In genomic region chr17:60149691-60150582, GRCh38 we compare ENCODE assay signal across 8 cellular contexts. TPM values are rescaled to one million over a fixed set of nuclear protein-coding genes. Genes with fewer than 3 reads are reported as not detected.
DNase-seq lines count a peak whose midpoint lies in the region; ATAC-seq, FAIRE-seq and TF ChIP-seq lines count a peak whose summit lies in the region.

Gene CA4, plus strand, starts transcription at chr17:60149973. Its CDS starts 62 bp downstream, at chr17:60150035.

- in situ Hi-C loops in K562 (cut with MboI) = loop anchor here (10.0 kb wide), 1 partner anchor 275 kb away; the partner anchor contains the start of gene CHCT1
- in situ Hi-C loops in transverse colon (cut with MboI; ENCODE audit: low pct_ligation_motif_present in 1 of 4, low pct_unique_long_range_greater_than_20kb in 1 of 4, low sequenced_read_pairs in 3 of 4) = loop anchor here in 3 of 4 donors (25.0 kb wide), 2 partner anchors 262 to 287 kb away; partner anchors contain the start of gene CHCT1 (in 1 of the 3)

- H3K4me2 ChIP-seq in K562 (ENCODE audit: insufficient read depth, low read length) = no peak within 1 kb of the TSS

- BruUV-seq in K562 (replicated peaks; lab: Mats Ljungman, UMichigan) = no TSS peak

- TF ChIP-seq EP300 in K562 (IDR thresholded peaks at IDR 0.05; ENCODE audit: low read length) (no peak), transverse colon (IDR thresholded peaks at IDR 0.05; ENCODE audit: low read depth) (no peak)

- no peaks in the 10 kb centered on the region for H3K79me2 ChIP-seq in K562 (ENCODE audit: control insufficient read depth, insufficient read depth, low read length)

- H3K9me3 ChIP-seq in K562 (replicated peaks; ENCODE audit: control insufficient read depth, insufficient read depth, low read depth, low read length) = no peaks in the 10 kb centered on the region
- no peaks in the 10 kb centered on the region for H3K9me3 ChIP-seq in right lobe of liver
- no peaks in the 10 kb centered on the region for H3K9me3 ChIP-seq in transverse colon

- H3K27me3 ChIP-seq in K562 (ENCODE audit: control insufficient read depth in 2 of 2, insufficient read depth in 2 of 2, low read length in 2 of 2) (peaks cover 43 to 89% of the 10 kb centered on the region in 2 experiments; a peak in 4 of 5 replicates), right lobe of liver (peaks cover 0 to 13% of the 10 kb centered on the region in 2 donors), transverse colon (peaks cover 88% of the 10 kb centered on the region)

- no peak within 1 kb of the TSS for H3K9ac ChIP-seq in K562 (ENCODE audit: insufficient read depth in 1 of 2, low read depth in 2 of 2, low read length in 2 of 2)

- peak within 1 kb of the TSS; percentile 45 for H3K4me3 Mint-ChIP-seq in activated T-cell treated with anti-CD3 and anti-CD28 coated beads, Interleukin-2, amount 50 U/mL, for 4 hours

- no peaks in the 10 kb centered on the region for H3K36me3 ChIP-seq in K562 (ENCODE audit: control insufficient read depth, insufficient read depth, low read length)
- no peaks in the 10 kb centered on the region for H3K36me3 ChIP-seq in right lobe of liver
- no peaks in the 10 kb centered on the region for H3K36me3 ChIP-seq in transverse colon

- no peaks in the 10 kb centered on the region for H3K9me3 Mint-ChIP-seq in activated T-cell treated with anti-CD3 and anti-CD28 coated beads, Interleukin-2, amount 50 U/mL, for 4 hours

- no peak for FAIRE-seq in K562 (lab: Jason Lieb, UNC)

- H3K9me1 ChIP-seq in K562 (ENCODE audit: control insufficient read depth, insufficient read depth, low read length) = no peaks in the 10 kb centered on the region

- no peak for DNase-seq in activated T-cell treated with anti-CD3 and anti-CD28 coated beads, Interleukin-2, amount 50 U/mL, for 4 hours
- no peak for DNase-seq in activated T-cell treated with anti-CD3 and anti-CD28 coated beads, Interleukin-2, amount 50 U/mL, for 48 hours
- DNase-seq in K562 (ENCODE audit: extremely low read depth in 1 of 4, low spot score in 3 of 4) = peak in 2 of 4 experiments; percentile 42 to 49
- peak in 2 of 3 donors; percentile 52 to 57 for DNase-seq in right lobe of liver
- DNase-seq in transverse colon = no peak
- DNase-seq in germinal center (ENCODE audit: low spot score) = no peak

- H3K36me3 Mint-ChIP-seq in activated T-cell treated with anti-CD3 and anti-CD28 coated beads, Interleukin-2, amount 50 U/mL, for 4 hours (ENCODE audit: insufficient read depth) = no peaks in the 10 kb centered on the region

- H3K27ac ChIP-seq in K562 (ENCODE audit: extremely low read depth, low read depth, low read length) (no peak within 1 kb of the TSS), right lobe of liver (no peak within 1 kb of the TSS), transverse colon (peak within 1 kb of the TSS in 1 of 4 donors; percentile 57)

- TF ChIP-seq RAD21 in K562 (CRISPR knock-in tag; conservative IDR thresholded peaks at IDR 0.05 in 1 of 2, IDR thresholded peaks at IDR 0.05 in 1 of 2) = no peak

- intact Hi-C loops in K562 (cut with micrococcal nuclease) (loop anchor here (10.0 kb wide), 1 partner anchor 485 kb away; no protein-coding TSS in a partner anchor), right lobe of liver (cut with DNase I) (loop anchor here (10.0 kb wide), 1 partner anchor 285 kb away; no protein-coding TSS in a partner anchor), transverse colon (cut with DNase I; ENCODE audit: low total_unique reads) (loop anchor here (10.0 kb wide), 2 partner anchors 45 to 285 kb away; no protein-coding TSS in a partner anchor)

- H3K4me3 ChIP-seq in K562 (no peak within 1 kb of the TSS), right lobe of liver (peak within 1 kb of the TSS in 1 of 3 donors; percentile 31), transverse colon (peak within 1 kb of the TSS in 3 of 4 donors; percentile 23 to 51 (median 25))

- TF ChIP-seq POLR2A in K562 (conservative IDR thresholded peaks at IDR 0.05) (no peak), right lobe of liver (IDR thresholded peaks at IDR 0.05) (no peak), transverse colon (IDR thresholded peaks at IDR 0.05) (no peak)

- TF ChIP-seq CTCF in K562 (IDR thresholded peaks at IDR 0.05 in 2 of 3, conservative IDR thresholded peaks at IDR 0.05 in 1 of 3; ENCODE audit: insufficient read depth in 2 of 3, low read depth in 1 of 3, low read length in 3 of 3) (no peak), right lobe of liver (IDR thresholded peaks at IDR 0.05) (no peak), transverse colon (IDR thresholded peaks at IDR 0.05) (no peak)

- CTCF ChIA-PET in K562 (lab: Yijun Ruan, JAX; ENCODE audit: low intra/inter-chr PET ratio) = no interaction called here

- H4K20me1 ChIP-seq in K562 (replicated peaks; ENCODE audit: control insufficient read depth, insufficient read depth, low read length) = no peaks in the 10 kb centered on the region; the same call in 1 of the 2 replicates

- POLR2A ChIA-PET in K562 (lab: Yijun Ruan, JAX) = interaction anchor here (0.7 kb wide), 1 partner anchor 24 kb away, joined by 3 read pairs; no protein-coding TSS in a partner anchor

- ATAC-seq in activated T-cell treated with anti-CD3 and anti-CD28 coated beads, Interleukin-2, amount 50 U/mL, for 4 hours = no peak
- ATAC-seq in K562 (peak; percentile 32; the same call in 1 of the 3 replicates), right lobe of liver (peak; percentile 16 to 33 (median 29)), GM21619 (IDR thresholded peaks at IDR 0.05; ENCODE audit: unreplicated experiment) (no peak), GM21360 (IDR thresholded peaks at IDR 0.05; ENCODE audit: unreplicated experiment) (no peak)

- H3K27me3 Mint-ChIP-seq in activated T-cell treated with anti-CD3 and anti-CD28 coated beads, Interleukin-2, amount 50 U/mL, for 4 hours (ENCODE audit: low read depth) = peaks cover 75% of the 10 kb centered on the region

- peaks cover 0 to 20% of the 10 kb centered on the region in 2 experiments; a peak in 2 of 5 replicates for H3K4me1 ChIP-seq in K562 (replicated peaks in 1 of 2; ENCODE audit: control insufficient read depth in 2 of 2, insufficient read depth in 2 of 2, low read length in 2 of 2)
- peaks cover 0 to 6% (median 0%) of the 10 kb centered on the region in 4 donors for H3K4me1 ChIP-seq in right lobe of liver
- H3K4me1 ChIP-seq in transverse colon = peaks cover 0 to 31% (median 18%) of the 10 kb centered on the region in 4 donors

- peaks cover 11% of the 10 kb centered on the region for H3K4me1 Mint-ChIP-seq in activated T-cell treated with anti-CD3 and anti-CD28 coated beads, Interleukin-2, amount 50 U/mL, for 4 hours (ENCODE audit: low read depth)

- 11% methylated on average over 26 of the region's 81 CpGs for WGBS in K562 (ENCODE audit: insufficient coverage, low coverage, missing lambda C conversion rate)
- WGBS in right lobe of liver (ENCODE audit: insufficient coverage, low coverage, low lambda C conversion rate, missing lambda C conversion rate) = 20% methylated on average over 5 of the region's 81 CpGs
- WGBS in transverse colon (ENCODE audit: low coverage in 1 of 2), 2 donors = 10% methylated on average over 59 of the region's 81 CpGs; no CpG with 5 or more reads in 1 of the 2 donors

- H2AFZ ChIP-seq in K562 (ENCODE audit: low read depth, low read length) = no peak within 1 kb of the TSS

TF ChIP-seq in K562, 482 proteins besides CTCF, POLR2A, EP300 and RAD21 (continues in another document):
- 0 out of 2 replicates have a peak, but pooled peaks have one; percentile 23 for TF ChIP-seq TFAP4 (CRISPR knock-in tag; IDR thresholded peaks at IDR 0.05; ENCODE audit: borderline replicate concordance)
- no peak for TF ChIP-seq COPS2 (conservative IDR thresholded peaks at IDR 0.05)
- TF ChIP-seq E2F5 (CRISPR knock-in tag; IDR thresholded peaks at IDR 0.05) = no peak
- no peak for TF ChIP-seq FOXP1 (CRISPR knock-in tag; IDR thresholded peaks at IDR 0.05)

RNA-seq across cellular contexts. Expression of gene CA4, which starts in this region (rescaled TPM):
- not detected for total RNA-seq in activated T-cell treated with anti-CD3 and anti-CD28 coated beads, Interleukin-2, amount 50 U/mL, for 4 hours
- not detected in 2 replicates for total RNA-seq in K562 (2011; cell fraction: chromatin; rRNA removed; ENCODE audit: low replicate concordance)
- not detected in 2 replicates for total RNA-seq in K562 (2011; cell fraction: nucleolus; rRNA removed)
- total RNA-seq in K562 (2011; cell fraction: nucleoplasm; rRNA removed) = not detected in 2 replicates
- not detected in 2 replicates for total RNA-seq in K562 (2014; rRNA removed)
- not detected in 2 replicates for total RNA-seq in K562 (2014; rRNA removed; fragmentation: Illumina TruSeq; extraction: Trizol)
- total RNA-seq in K562 (2015; rRNA removed; fragmentation: Illumina TruSeq; extraction: Trizol) = not detected in 2 replicates
- total RNA-seq in K562 (2021) = 0.13 and 0.18 TPM in 2 replicates
- polyA plus RNA-seq in K562 (2011; rRNA removed) = 0.13 TPM in 1 of 2 replicates, not detected in the other
- not detected in 2 replicates for polyA plus RNA-seq in K562 (2011; cell fraction: cytosol; rRNA removed)
- polyA plus RNA-seq in K562 (2011; cell fraction: nucleus; rRNA removed) = 0.24 TPM in 1 of 2 replicates, not detected in the other
- polyA plus RNA-seq in K562 (2012) = not detected in 2 replicates
- not detected in 2 replicates for polyA plus RNA-seq in K562 (2014; fragmentation: Illumina TruSeq; extraction: Trizol)
- not detected for polyA plus RNA-seq in K562 (2014; fragmentation: Nextera tagmentation; extraction: Ambion mirVana)
- not detected in 2 replicates for polyA plus RNA-seq in K562 (2014; rRNA removed)
- not detected in 2 replicates for polyA minus RNA-seq in K562 (2011; rRNA and poly(A)+ RNA removed)
- not detected in 2 replicates for polyA minus RNA-seq in K562 (2011; cell fraction: cytosol; rRNA and poly(A)+ RNA removed)
- polyA minus RNA-seq in K562 (2011; cell fraction: nucleus; rRNA and poly(A)+ RNA removed) = not detected in 2 replicates
- total RNA-seq in right lobe of liver = under 1 TPM in 3 of 6 experiments, not detected in 3; 0.33 to 0.37 (median 0.35) TPM
- 100 to 1,000 TPM in 3 of 4 donors, 10 to 100 TPM in 1; 15.7 to 359 (median 246) TPM for total RNA-seq in transverse colon

Comparison
In these comparisons a context has a peak if more than half of its experiments do, and no peak if none do; other contexts are left out.
1. RNA of gene CA4 (total RNA-seq): 15.7 to 359 TPM in transverse colon; 0.33 to 0.37 TPM in right lobe of liver, not detected in activated T-cell treated with anti-CD3 and anti-CD28 coated beads, Interleukin-2, amount 50 U/mL, for 4 hours and 0.13 to 0.18 TPM in K562; every median in the first group is over 10 times any median in the second.
2. Peak in ATAC-seq in K562; RNA of the gene not detected or under 1 TPM.
3. Peak in DNase-seq and ATAC-seq in right lobe of liver; RNA of the gene not detected or under 1 TPM.